In the genomic region with DNA sequence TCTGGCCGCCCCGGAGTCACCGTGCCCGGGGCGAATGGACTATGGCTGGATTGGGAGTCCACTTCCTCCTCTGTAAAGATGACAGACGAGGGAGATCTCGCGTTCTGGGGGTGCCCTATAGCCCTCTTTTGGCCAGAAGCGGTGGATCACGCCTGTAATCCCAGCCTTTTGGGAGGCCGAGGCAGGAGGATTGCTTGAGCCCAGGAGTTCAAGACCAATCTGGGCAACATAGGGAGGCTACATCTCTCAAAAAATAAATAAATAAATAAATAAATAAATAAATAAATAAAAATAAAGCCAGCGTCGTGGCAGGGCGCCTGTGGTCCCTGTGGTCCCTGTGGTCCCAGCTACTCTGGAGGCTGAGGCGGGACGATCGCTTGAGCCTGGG, we compare ENCODE assay signal across 1 cellular context.
TF ChIP-seq lines count a peak whose summit lies in the region.

No MANE protein-coding gene starts in this region.

TF ChIP-seq in HEK293, 187 proteins besides CTCF, POLR2A, EP300 and RAD21 (continued from another document):
- TF ChIP-seq, protein P1, sequence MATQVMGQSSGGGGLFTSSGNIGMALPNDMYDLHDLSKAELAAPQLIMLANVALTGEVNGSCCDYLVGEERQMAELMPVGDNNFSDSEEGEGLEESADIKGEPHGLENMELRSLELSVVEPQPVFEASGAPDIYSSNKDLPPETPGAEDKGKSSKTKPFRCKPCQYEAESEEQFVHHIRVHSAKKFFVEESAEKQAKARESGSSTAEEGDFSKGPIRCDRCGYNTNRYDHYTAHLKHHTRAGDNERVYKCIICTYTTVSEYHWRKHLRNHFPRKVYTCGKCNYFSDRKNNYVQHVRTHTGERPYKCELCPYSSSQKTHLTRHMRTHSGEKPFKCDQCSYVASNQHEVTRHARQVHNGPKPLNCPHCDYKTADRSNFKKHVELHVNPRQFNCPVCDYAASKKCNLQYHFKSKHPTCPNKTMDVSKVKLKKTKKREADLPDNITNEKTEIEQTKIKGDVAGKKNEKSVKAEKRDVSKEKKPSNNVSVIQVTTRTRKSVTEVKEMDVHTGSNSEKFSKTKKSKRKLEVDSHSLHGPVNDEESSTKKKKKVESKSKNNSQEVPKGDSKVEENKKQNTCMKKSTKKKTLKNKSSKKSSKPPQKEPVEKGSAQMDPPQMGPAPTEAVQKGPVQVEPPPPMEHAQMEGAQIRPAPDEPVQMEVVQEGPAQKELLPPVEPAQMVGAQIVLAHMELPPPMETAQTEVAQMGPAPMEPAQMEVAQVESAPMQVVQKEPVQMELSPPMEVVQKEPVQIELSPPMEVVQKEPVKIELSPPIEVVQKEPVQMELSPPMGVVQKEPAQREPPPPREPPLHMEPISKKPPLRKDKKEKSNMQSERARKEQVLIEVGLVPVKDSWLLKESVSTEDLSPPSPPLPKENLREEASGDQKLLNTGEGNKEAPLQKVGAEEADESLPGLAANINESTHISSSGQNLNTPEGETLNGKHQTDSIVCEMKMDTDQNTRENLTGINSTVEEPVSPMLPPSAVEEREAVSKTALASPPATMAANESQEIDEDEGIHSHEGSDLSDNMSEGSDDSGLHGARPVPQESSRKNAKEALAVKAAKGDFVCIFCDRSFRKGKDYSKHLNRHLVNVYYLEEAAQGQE (tag by site-specific recombination; IDR thresholded peaks at IDR 0.05) = peak; percentile 81
- TF ChIP-seq ZNF558 (tag by site-specific recombination; IDR thresholded peaks at IDR 0.05) (peak; percentile 94), ZNF266 (tag by site-specific recombination; IDR thresholded peaks at IDR 0.05; ENCODE audit: low read depth) (peak; percentile 97), ZNF433 (tag by site-specific recombination; IDR thresholded peaks at IDR 0.05; ENCODE audit: low read depth) (peak; percentile 98), ZBTB8A (tag by site-specific recombination; IDR thresholded peaks at IDR 0.05) (peak; percentile 89), ZNF202 (tag by site-specific recombination; IDR thresholded peaks at IDR 0.05; ENCODE audit: borderline replicate concordance) (peak; percentile 97), ZNF560 (tag by site-specific recombination; IDR thresholded peaks at IDR 0.05; ENCODE audit: borderline replicate concordance) (peak; percentile 97)
